8 cellular contexts compared by ENCODE assay signal in the genomic region with DNA sequence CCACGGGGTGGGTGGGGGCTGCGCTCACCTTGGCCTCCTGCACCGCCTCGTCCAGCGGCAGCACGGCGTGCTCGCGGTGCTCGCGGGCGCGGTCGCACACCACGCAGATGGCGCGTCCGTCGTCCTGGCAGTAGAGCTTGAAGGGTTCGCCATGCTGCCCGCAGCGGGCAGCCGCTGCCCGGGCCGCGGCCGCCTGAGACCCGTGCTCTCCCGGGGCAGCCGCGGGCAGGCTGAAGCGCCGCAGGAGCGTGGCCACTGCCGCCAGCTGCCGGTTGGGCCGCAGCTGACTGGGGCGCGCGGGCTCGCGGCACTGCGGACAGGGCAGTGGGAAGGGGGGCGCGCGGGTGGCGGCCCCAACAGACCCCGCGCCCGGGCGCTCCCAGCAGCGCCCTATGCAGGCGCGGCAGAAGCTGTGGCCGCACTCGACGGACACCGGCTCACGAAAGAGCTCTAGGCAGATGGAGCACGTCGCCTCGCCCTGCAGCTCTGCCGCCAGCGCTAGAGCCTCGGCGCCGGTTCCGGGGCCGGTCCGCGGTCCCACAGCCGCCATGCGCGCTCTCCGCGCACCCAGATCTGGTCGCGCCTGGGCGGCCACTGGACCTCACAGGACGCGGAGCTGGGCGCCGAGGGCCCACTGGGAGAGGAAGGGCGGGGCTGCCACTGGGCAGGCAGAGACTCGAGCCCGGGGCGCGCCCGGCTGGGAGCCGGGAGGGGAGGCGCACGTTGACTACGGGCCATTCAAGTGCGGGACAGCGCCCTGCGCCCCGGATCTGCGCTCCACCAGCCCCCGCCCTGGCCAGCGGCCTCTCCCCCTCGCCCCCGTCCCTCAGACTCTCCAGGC. TPM values are rescaled to one million over a fixed set of nuclear protein-coding genes. Genes with fewer than 3 reads are reported as not detected.
DNase-seq lines count a peak whose midpoint lies in the region; ATAC-seq, FAIRE-seq and TF ChIP-seq lines count a peak whose summit lies in the region.

TRIM7 (minus strand) TSS at position 636 of the 841 bp plus-strand sequence; CDS start at position 550, 86 bp downstream.

- H3K9me3 ChIP-seq in ES-I3 (ENCODE audit: control insufficient read depth, insufficient read depth, low read length) (no peaks in the 10 kb centered on the region), SJCRH30 (replicated peaks) (no peaks in the 10 kb centered on the region), endothelial cell of umbilical vein (replicated peaks; ENCODE audit: control insufficient read depth, insufficient read depth, low read length) (no peaks in the 10 kb centered on the region)

- H2AFZ ChIP-seq in endothelial cell of umbilical vein (ENCODE audit: low read depth, low read length) = peak within 1 kb of the TSS; percentile 87

- TF ChIP-seq POLR2A in endothelial cell of umbilical vein (IDR thresholded peaks at IDR 0.05; ENCODE audit: low read depth, low read length) = no peak

- H3K27me3 Mint-ChIP-seq in naive B cell = peaks cover 20 to 38% (median 30%) of the 10 kb centered on the region in 3 donors

- H4K20me1 ChIP-seq in endothelial cell of umbilical vein (replicated peaks; ENCODE audit: control insufficient read depth, extremely low read depth, insufficient read depth, low read length) = no peaks in the 10 kb centered on the region

- no peaks in the 10 kb centered on the region for H3K27me3 ChIP-seq in SJCRH30
- H3K27me3 ChIP-seq in endothelial cell of umbilical vein (ENCODE audit: control insufficient read depth in 2 of 2, insufficient read depth in 2 of 2, low read length in 2 of 2) = peaks cover 0 to 2% of the 10 kb centered on the region in 2 experiments

- TF ChIP-seq CTCF in endothelial cell of umbilical vein (IDR thresholded peaks at IDR 0.05; ENCODE audit: extremely low read depth in 1 of 2, insufficient read depth in 1 of 2, low read depth in 1 of 2, low read length in 2 of 2) = no peak

- H3K79me2 ChIP-seq in endothelial cell of umbilical vein (ENCODE audit: control insufficient read depth, insufficient read depth, low read length) = no peaks in the 10 kb centered on the region

- peak within 1 kb of the TSS; percentile 86 to 98 (median 94) for H3K4me3 Mint-ChIP-seq in naive B cell

- H3K4me1 Mint-ChIP-seq in naive B cell = peaks cover 31 to 43% (median 42%) of the 10 kb centered on the region in 3 donors

- H3K9ac ChIP-seq in ES-I3 (ENCODE audit: low read depth, low read length) = peak within 1 kb of the TSS; percentile 75; the same call in 1 of the 2 replicates
- H3K9ac ChIP-seq in endothelial cell of umbilical vein (replicated peaks; ENCODE audit: extremely low read depth, insufficient read depth, low read length) = no peak within 1 kb of the TSS

- peak within 1 kb of the TSS; percentile 2; the same call in 1 of the 2 replicates for H3K27ac ChIP-seq in SJCRH30
- H3K27ac ChIP-seq in endothelial cell of umbilical vein (ENCODE audit: insufficient read depth, low read depth, low read length) = no peak within 1 kb of the TSS

- H3K4me1 ChIP-seq in ES-I3 (ENCODE audit: insufficient read depth, low read length) (peaks cover 8% of the 10 kb centered on the region; the same call in 1 of the 2 replicates), SJCRH30 (no peaks in the 10 kb centered on the region), endothelial cell of umbilical vein (ENCODE audit: control insufficient read depth, extremely low read depth, insufficient read depth, low read length) (peaks cover 12% of the 10 kb centered on the region)

- H3K4me2 ChIP-seq in endothelial cell of umbilical vein (ENCODE audit: insufficient read depth, low read length) = peak within 1 kb of the TSS; percentile 51

- dilution Hi-C loops in endothelial cell of umbilical vein (cut with MboI; ENCODE audit: extremely low pct_ligation_motif_present, low sequenced_read_pairs) = no loop called here

- CTCF ChIA-PET in endothelial cell of umbilical vein (lab: Charles Lee) = interaction anchor here (2.8 to 8.0 kb wide), 2 partner anchors 13 to 20 kb away, joined by 13 to 95 read pairs; no protein-coding TSS in a partner anchor

- DNase-seq in SJCRH30 (peak; percentile 69 to 72), endothelial cell of umbilical vein (ENCODE audit: low read depth, low spot score) (peak; percentile 60), naive B cell (peak; percentile 15), NCI-H69 (lab: John Stamatoyannopoulos, UW) (no peak), superior temporal gyrus (ENCODE audit: extremely low spot score) (no peak)

- FAIRE-seq in endothelial cell of umbilical vein (lab: Jason Lieb, UNC) = peak; percentile 65

- peak within 1 kb of the TSS in 5 of 6 donors; percentile 78 to 100 (median 99) for H3K27ac Mint-ChIP-seq in naive B cell

- no TSS peak for BruUV-seq in endothelial cell of umbilical vein (replicated peaks; lab: Mats Ljungman, UMichigan)

- ATAC-seq in naive B cell (ENCODE audit: low read depth in 2 of 2) (no peak), HG03442 (IDR thresholded peaks at IDR 0.05; ENCODE audit: unreplicated experiment) (no peak), HG03175 (IDR thresholded peaks at IDR 0.05; ENCODE audit: unreplicated experiment) (no peak)

- POLR2A ChIA-PET in endothelial cell of umbilical vein (lab: Charles Lee) = interaction anchor here (0.9 to 2.1 kb wide), 3 partner anchors 13 to 18 kb away, joined by 5 to 11 read pairs (median 6); partner anchors contain the start of gene TRIM41

- no peaks in the 10 kb centered on the region for H3K9me1 ChIP-seq in endothelial cell of umbilical vein (replicated peaks; ENCODE audit: control insufficient read depth, extremely low read depth, insufficient read depth, low read length)

- intact Hi-C loops in endothelial cell of umbilical vein (cut with micrococcal nuclease) = loop anchor here (10.0 kb wide), 1 partner anchor 1650 kb away; the partner anchor contains the start of gene RUFY1

- H3K36me3 Mint-ChIP-seq in naive B cell = peaks cover 4 to 8% of the 10 kb centered on the region in 2 donors

- H3K36me3 ChIP-seq in ES-I3 (ENCODE audit: insufficient read depth, low read length) (no peaks in the 10 kb centered on the region), SJCRH30 (no peaks in the 10 kb centered on the region), endothelial cell of umbilical vein (ENCODE audit: control insufficient read depth in 2 of 2, extremely low read depth in 1 of 2, insufficient read depth in 2 of 2, low read length in 2 of 2) (no peaks in the 10 kb centered on the region)

- H3K9me3 Mint-ChIP-seq in naive B cell = peaks cover 0 to 10% (median 4%) of the 10 kb centered on the region in 7 donors

- H3K4me3 ChIP-seq in SJCRH30 = peak within 1 kb of the TSS; percentile 72
- H3K4me3 ChIP-seq in endothelial cell of umbilical vein (replicated peaks in 1 of 3; ENCODE audit: insufficient read depth in 1 of 3, low read depth in 1 of 3, low read length in 3 of 3) = peak within 1 kb of the TSS; percentile 36 to 50 (median 46)

TF ChIP-seq in endothelial cell of umbilical vein, 7 proteins besides CTCF, POLR2A, EP300 and RAD21:
- TF ChIP-seq MAX (IDR thresholded peaks at IDR 0.05; ENCODE audit: insufficient read depth, insufficient read length) (no peak), POLR2AphosphoS5 (IDR thresholded peaks at IDR 0.05; ENCODE audit: insufficient read depth, low read depth, low read length) (no peak), EZH2 (IDR thresholded peaks at IDR 0.05; ENCODE audit: borderline replicate concordance, low read depth, low read length, severe bottlenecking) (no peak), GATA2 (IDR thresholded peaks at IDR 0.05; ENCODE audit: insufficient read depth, insufficient read length, low read depth, low read length) (no peak), MYC (IDR thresholded peaks at IDR 0.05; ENCODE audit: low read depth, low read length) (no peak), FOS (IDR thresholded peaks at IDR 0.05; ENCODE audit: borderline replicate concordance, insufficient read depth, low read length) (no peak), JUN (IDR thresholded peaks at IDR 0.05; ENCODE audit: borderline replicate concordance, insufficient read depth, insufficient read length, low read depth) (no peak)
TF ChIP-seq in endothelial cell of umbilical vein: peak in this region for 0.

RNA-seq across cellular contexts. Expression of gene TRIM7, which starts in this region (rescaled TPM):
- 6.9 and 9.0 TPM in 2 replicates for total RNA-seq in SJCRH30 (2014; rRNA removed; shearing (Covaris generic))
- total RNA-seq in endothelial cell of umbilical vein = 3.4 and 4.1 TPM in 2 replicates
- polyA plus RNA-seq in endothelial cell of umbilical vein (2.2 and 2.7 TPM in 2 replicates), naive B cell (ENCODE audit: low read depth in 6 of 6) (under 1 TPM in 3 of 6 donors, not detected in 3; 0.09 to 0.27 (median 0.24) TPM)
- 2.2 and 2.6 TPM in 2 replicates for polyA plus RNA-seq in endothelial cell of umbilical vein (2011; cell fraction: cytosol; rRNA removed)
- 1.7 TPM in 2 replicates for polyA plus RNA-seq in endothelial cell of umbilical vein (2011; cell fraction: nucleus; rRNA removed)
- polyA plus RNA-seq in endothelial cell of umbilical vein (2012) = 3.2 and 8.7 TPM in 2 replicates
- polyA minus RNA-seq in endothelial cell of umbilical vein = 0.47 and 0.73 TPM in 2 replicates
- 14.8 TPM for polyA minus RNA-seq in endothelial cell of umbilical vein (2011; cell fraction: cytosol; rRNA and poly(A)+ RNA removed)
- polyA minus RNA-seq in endothelial cell of umbilical vein (2011; cell fraction: nucleus; rRNA and poly(A)+ RNA removed) = 0.58 and 0.77 TPM in 2 replicates

Comparison
In these comparisons a context has a peak if more than half of its experiments do, and no peak if none do; other contexts are left out.
1. Peak in DNase-seq in naive B cell; RNA of the gene not detected or under 1 TPM.
2. DNase-seq: peak in SJCRH30 (2 of 2) and endothelial cell of umbilical vein (single experiment); none in NCI-H69 (single experiment) and superior temporal gyrus (single experiment).